In genomic region chr7:158048569-158048968, GRCh38 we compare ENCODE assay signal across 23 cellular contexts.
DNase-seq lines count a peak whose midpoint lies in the region; ATAC-seq, FAIRE-seq and TF ChIP-seq lines count a peak whose summit lies in the region.
"Had no signal": no experiment of that assay in that cellular context is flagged by ENCODE, and none has a peak within 500 bp of the region (broad histone marks: within the 10 kb centered on the region; RNA-seq: fewer than 3 reads in every experiment).

No MANE protein-coding gene starts in this region.

- H3K36me3 ChIP-seq in HEK293 (ENCODE audit: control insufficient read depth in 2 of 2, insufficient read depth in 1 of 2, low read length in 2 of 2) (no peaks in the 10 kb centered on the region), bronchial epithelial cell (ENCODE audit: control insufficient read depth, insufficient read depth, low read length) (no peaks in the 10 kb centered on the region)
- H3K36me3 ChIP-seq: BE2C had no signal

- no peak for TF ChIP-seq POLR2A in GM12891 (IDR thresholded peaks at IDR 0.05; ENCODE audit: low read depth, low read length)

- DNase-seq in GM12891 (ENCODE audit: insufficient read length, low spot score) (no peak), bronchial epithelial cell (ENCODE audit: low read depth) (no peak), urothelium cell line (ENCODE audit: low spot score) (no peak)
- DNase-seq: ACHN; BE2C; C1 segment of cervical spinal cord; CD4-positive, CD25-positive, alpha-beta regulatory T cell; CD8-positive, alpha-beta memory T cell; COR-L47; DMS 273 treated with DMSO at 0.1 percent for 48 hours; DMS53; DND-41; EL; GOT3; H9; KG1 had no signal

- CTCF ChIA-PET in HEK293 (lab: Yijun Ruan, JAX): no interaction called here

- POLR2A ChIA-PET in HEK293 (lab: Yijun Ruan, JAX): no interaction called here

- H3K9me3 ChIP-seq in HEK293 (ENCODE audit: control insufficient read depth, insufficient read depth, low read depth, low read length): no peaks in the 10 kb centered on the region
- H3K9me3 ChIP-seq: BE2C had no signal

- peak; percentile 74 for FAIRE-seq in GM12891 (lab: Jason Lieb, UNC)
- FAIRE-seq in bronchial epithelial cell (lab: Jason Lieb, UNC): peak; percentile 96
- FAIRE-seq in urothelium cell line (lab: Jason Lieb, UNC): peak; percentile 94
- FAIRE-seq: A204.1, GM12878, GM18507 had no signal

- H3K4me3 ChIP-seq in HEK293 (ENCODE audit: low read depth, low read length) (no peak overlapping the region), bronchial epithelial cell (ENCODE audit: low read depth, low read length) (no peak overlapping the region)
- H3K4me3 ChIP-seq: GM12878 had no signal

- no peak overlapping the region for H3K27ac ChIP-seq in HEK293 (ENCODE audit: extremely low read depth, low read depth, low read length)
- H3K27ac ChIP-seq: HL-60 had no signal

- ATAC-seq in GM18498 (IDR thresholded peaks at IDR 0.05; ENCODE audit: unreplicated experiment) (no peak), GM18520 (IDR thresholded peaks at IDR 0.05; ENCODE audit: unreplicated experiment) (no peak)
- ATAC-seq: GM12878 had no signal

- TF ChIP-seq CTCF in HEK293 (tag by site-specific recombination; IDR thresholded peaks at IDR 0.05) (no peak; the same call in 1 of the 2 replicates), bronchial epithelial cell (IDR thresholded peaks at IDR 0.05; ENCODE audit: insufficient read depth, low read length, severe bottlenecking) (no peak)

- H3K4me1 ChIP-seq in HEK293 (ENCODE audit: control insufficient read depth, insufficient read depth, low read length): no peaks in the 10 kb centered on the region
- H3K4me1 ChIP-seq: BE2C had no signal

- H3K27me3 ChIP-seq in bronchial epithelial cell (ENCODE audit: control insufficient read depth, insufficient read depth, low read length): no peaks in the 10 kb centered on the region
- H3K27me3 ChIP-seq: BE2C had no signal

TF ChIP-seq in GM12891, 5 proteins besides CTCF, POLR2A, EP300 and RAD21:
- TF ChIP-seq POLR2AphosphoS5 (IDR thresholded peaks at IDR 0.05; ENCODE audit: low read depth, low read length): no peak
- no peak for TF ChIP-seq SPI1 (IDR thresholded peaks at IDR 0.05; ENCODE audit: low read depth, low read length)
- TF ChIP-seq TAF1 (IDR thresholded peaks at IDR 0.05; ENCODE audit: low read depth, low read length): no peak
- no peak for TF ChIP-seq PAX5 (IDR thresholded peaks at IDR 0.05; ENCODE audit: insufficient read depth, low read length, severe bottlenecking)
- TF ChIP-seq POU2F2 (IDR thresholded peaks at IDR 0.05; ENCODE audit: low read depth, low read length): no peak

TF ChIP-seq in HEK293, 187 proteins besides CTCF, POLR2A, EP300 and RAD21 (continues in another document):
- TF ChIP-seq ZNF571 (tag by site-specific recombination; IDR thresholded peaks at IDR 0.05) (peak; percentile 37; the same call in 1 of the 2 replicates), ZNF274 (IDR thresholded peaks at IDR 0.05; ENCODE audit: low read length) (no peak), ZNF274 (tag by site-specific recombination; IDR thresholded peaks at IDR 0.05; ENCODE audit: borderline replicate concordance) (0 out of 2 replicates have a peak, but pooled peaks have one; percentile 25), ZNF112 (tag by site-specific recombination; IDR thresholded peaks at IDR 0.05) (0 out of 2 replicates have a peak, but pooled peaks have one; percentile 13), ZSCAN5A (tag by site-specific recombination; IDR thresholded peaks at IDR 0.05) (0 out of 2 replicates have a peak, but pooled peaks have one; percentile 16), ZNF658 (tag by site-specific recombination; IDR thresholded peaks at IDR 0.05) (peak; percentile 72; the same call in 1 of the 2 replicates), ZNF488 (tag by site-specific recombination; IDR thresholded peaks at IDR 0.05) (0 out of 2 replicates have a peak, but pooled peaks have one; percentile 14), EGR2 (tag by site-specific recombination; IDR thresholded peaks at IDR 0.05; ENCODE audit: low read depth) (no peak), ZBTB1 (tag by site-specific recombination; IDR thresholded peaks at IDR 0.05) (no peak), ZNF324 (tag by site-specific recombination; IDR thresholded peaks at IDR 0.05) (no peak), ZNF148 (tag by site-specific recombination; IDR thresholded peaks at IDR 0.05; ENCODE audit: borderline replicate concordance) (peak; percentile 76; the same call in 1 of the 2 replicates), ZNF16 (tag by site-specific recombination; IDR thresholded peaks at IDR 0.05; ENCODE audit: low read depth) (no peak), ZNF513 (tag by site-specific recombination; IDR thresholded peaks at IDR 0.05) (peak; percentile 75), ZNF639 (tag by site-specific recombination; IDR thresholded peaks at IDR 0.05) (no peak), ZIC2 (tag by site-specific recombination; IDR thresholded peaks at IDR 0.05) (no peak), ZNF473 (tag by site-specific recombination; IDR thresholded peaks at IDR 0.05) (peak; percentile 59; the same call in 1 of the 2 replicates), ZNF555 (tag by site-specific recombination; conservative IDR thresholded peaks at IDR 0.05) (no peak), ZNF140 (tag by site-specific recombination; IDR thresholded peaks at IDR 0.05) (no peak)
